ENCODE assay signal across 8 cellular contexts in the genomic region with DNA sequence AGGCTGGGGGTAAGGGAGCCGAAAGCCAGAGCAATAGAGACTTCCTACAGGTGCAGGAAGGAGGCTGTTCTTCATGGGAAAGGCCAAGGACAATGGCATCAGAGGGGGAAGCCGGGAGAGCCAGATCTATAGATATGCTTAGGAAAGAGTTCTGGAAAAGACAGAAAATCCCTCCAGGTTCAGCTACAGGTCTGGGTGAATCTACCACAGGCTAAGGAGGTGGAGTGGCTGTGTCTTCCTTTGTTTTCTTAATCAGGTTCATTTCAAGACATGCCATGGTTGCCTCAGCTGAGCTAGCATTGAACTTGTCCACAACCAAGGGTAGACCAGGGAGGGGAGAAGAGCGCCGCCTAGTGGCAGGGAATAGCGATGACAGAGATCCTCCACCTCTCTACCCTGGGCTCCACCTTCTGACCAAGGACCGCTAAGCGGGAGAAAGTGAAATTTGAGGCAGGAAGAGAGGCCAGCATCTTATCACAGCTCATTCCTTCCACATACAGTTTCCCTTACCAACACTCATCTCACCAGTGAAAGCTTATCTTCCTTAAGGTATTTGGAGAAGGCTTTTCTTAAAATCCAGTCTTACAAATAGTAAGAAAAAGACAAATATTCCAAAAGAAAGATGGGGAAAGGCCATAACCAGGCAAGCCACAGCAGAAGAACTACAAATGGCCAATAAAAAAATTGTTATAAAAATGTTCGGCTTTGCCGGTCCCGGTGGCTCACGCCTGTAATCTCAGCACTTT.
A peak's percentile ranks its signal among the peaks of the same experiment; 100 is the strongest.
DNase-seq lines count a peak whose midpoint lies in the region; ATAC-seq and TF ChIP-seq lines count a peak whose summit lies in the region.

No MANE protein-coding gene starts in this region.

- WGBS in endodermal cell (ENCODE audit: insufficient coverage in 1 of 2, insufficient read length in 1 of 2), 2 experiments = 61 to 94% methylated on average over 6 to 11 of the region's 11 CpGs
- no CpG with 5 or more reads among the region's 11 CpGs for WGBS in neuronal stem cell (ENCODE audit: extremely low coverage in 2 of 2, insufficient read length in 2 of 2, insufficient replicate concordance in 1 of 2), 2 donors

- H4K91ac ChIP-seq in neuronal stem cell (ENCODE audit: low read depth, low read length, poor library complexity) = no peak overlapping the region

- H3K36me3 ChIP-seq in endodermal cell (ENCODE audit: control insufficient read depth, insufficient read depth, low read length) = no peaks in the 10 kb centered on the region
- H3K36me3 ChIP-seq in neuronal stem cell (replicated peaks in 1 of 2; ENCODE audit: control insufficient read depth in 2 of 2, insufficient read depth in 2 of 2, low read length in 2 of 2) = no peaks in the 10 kb centered on the region

- H3K27me3 ChIP-seq in endodermal cell (ENCODE audit: control insufficient read depth, insufficient read depth, low read length, poor library complexity, severe bottlenecking) (no peaks in the 10 kb centered on the region), neuronal stem cell (ENCODE audit: control insufficient read depth in 3 of 3, insufficient read depth in 3 of 3, low read depth in 1 of 3, low read length in 3 of 3) (peaks cover 0 to 4% (median 0%) of the 10 kb centered on the region in 3 experiments)

- H3K4me3 ChIP-seq in endodermal cell (ENCODE audit: low read length) (no peak overlapping the region), neuronal stem cell (ENCODE audit: low read length in 2 of 2) (no peak overlapping the region)

- H4K8ac ChIP-seq in neuronal stem cell (ENCODE audit: low read depth, low read length) = no peak overlapping the region

- no peak overlapping the region for H2AFZ ChIP-seq in neuronal stem cell (ENCODE audit: low read length)

- H3K23ac ChIP-seq in neuronal stem cell (ENCODE audit: low read depth, low read length, poor library complexity) = no peak overlapping the region

- TF ChIP-seq CTCF in C4-2B (conservative IDR thresholded peaks at IDR 0.05) = peak; percentile 90
- peak; percentile 97 for TF ChIP-seq CTCF in endodermal cell (conservative IDR thresholded peaks at IDR 0.05)

- peaks cover 8% of the 10 kb centered on the region for H3K9me3 Mint-ChIP-seq in endodermal cell

- no peak overlapping the region for H2BK15ac ChIP-seq in neuronal stem cell (ENCODE audit: low read length)

- no peak overlapping the region for H3K18ac ChIP-seq in neuronal stem cell (ENCODE audit: low read length)

- H3K4ac ChIP-seq in neuronal stem cell (ENCODE audit: low read length) = no peak overlapping the region

- no peak overlapping the region for H3K14ac ChIP-seq in neuronal stem cell (ENCODE audit: low read length)

- H3K9ac ChIP-seq in endodermal cell (ENCODE audit: extremely low read depth, low read length, poor library complexity, severe bottlenecking) = no peak overlapping the region
- no peak overlapping the region for H3K9ac ChIP-seq in neuronal stem cell (ENCODE audit: low read depth, low read length, poor library complexity)

- DNase-seq in Kasumi-1 (lab: John Stamatoyannopoulos, UW) (peak; percentile 58 to 65), T-helper 2 cell (peak in 4 of 5 experiments; percentile 3 to 46 (median 5)), endodermal cell (peak; percentile 94), neuronal stem cell (ENCODE audit: low spot score) (peak; percentile 24), NCI-H2081 treated with DMSO at 0.1 percent for 48 hours (lab: John Stamatoyannopoulos, UW) (no peak)

- no peak overlapping the region for H3K4me3 Mint-ChIP-seq in endodermal cell

- H3K4me1 ChIP-seq in endodermal cell (ENCODE audit: control insufficient read depth, insufficient read depth, low read length) = no peaks in the 10 kb centered on the region
- no peaks in the 10 kb centered on the region for H3K4me1 ChIP-seq in neuronal stem cell (ENCODE audit: control insufficient read depth in 2 of 2, insufficient read depth in 1 of 2, low read depth in 1 of 2, low read length in 2 of 2)

- no peak overlapping the region for H3K27ac ChIP-seq in C4-2B
- no peak overlapping the region for H3K27ac ChIP-seq in endodermal cell (ENCODE audit: low read depth, low read length)
- H3K27ac ChIP-seq in neuronal stem cell (replicated peaks; ENCODE audit: low read length) = no peak overlapping the region

- no peak overlapping the region for H3K27ac Mint-ChIP-seq in endodermal cell

- H3K27me3 Mint-ChIP-seq in endodermal cell (ENCODE audit: insufficient read depth) = peaks cover 2% of the 10 kb centered on the region

- H3K79me1 ChIP-seq in neuronal stem cell (ENCODE audit: low read depth, low read length) = no peaks in the 10 kb centered on the region

- peak; percentile 79 for ATAC-seq in GM18868 (IDR thresholded peaks at IDR 0.05; ENCODE audit: unreplicated experiment)
- ATAC-seq in HG03039 (IDR thresholded peaks at IDR 0.05; ENCODE audit: unreplicated experiment) = no peak

- no peak overlapping the region for H2AK5ac ChIP-seq in neuronal stem cell (ENCODE audit: low read depth, low read length)

- H3K36me3 Mint-ChIP-seq in endodermal cell (ENCODE audit: low read depth) = no peaks in the 10 kb centered on the region

- no peaks in the 10 kb centered on the region for H3K4me1 Mint-ChIP-seq in endodermal cell

- no peak overlapping the region for H2BK120ac ChIP-seq in neuronal stem cell (ENCODE audit: low read depth, low read length)

- H3K9me3 ChIP-seq in endodermal cell (ENCODE audit: control insufficient read depth, low read length) (peaks cover 11% of the 10 kb centered on the region), neuronal stem cell (replicated peaks in 1 of 2; ENCODE audit: control insufficient read depth in 2 of 2, insufficient read depth in 1 of 2, low read depth in 1 of 2, low read length in 2 of 2) (no peaks in the 10 kb centered on the region)

- H2BK12ac ChIP-seq in neuronal stem cell (ENCODE audit: low read length) = no peak overlapping the region

- H3K4me2 ChIP-seq in neuronal stem cell (ENCODE audit: insufficient read depth, low read length, poor library complexity, severe bottlenecking) = no peak overlapping the region

- H2BK5ac ChIP-seq in neuronal stem cell (ENCODE audit: low read length) = no peak overlapping the region
